ENCODE assay signal across 8 cellular contexts in the genomic region with DNA sequence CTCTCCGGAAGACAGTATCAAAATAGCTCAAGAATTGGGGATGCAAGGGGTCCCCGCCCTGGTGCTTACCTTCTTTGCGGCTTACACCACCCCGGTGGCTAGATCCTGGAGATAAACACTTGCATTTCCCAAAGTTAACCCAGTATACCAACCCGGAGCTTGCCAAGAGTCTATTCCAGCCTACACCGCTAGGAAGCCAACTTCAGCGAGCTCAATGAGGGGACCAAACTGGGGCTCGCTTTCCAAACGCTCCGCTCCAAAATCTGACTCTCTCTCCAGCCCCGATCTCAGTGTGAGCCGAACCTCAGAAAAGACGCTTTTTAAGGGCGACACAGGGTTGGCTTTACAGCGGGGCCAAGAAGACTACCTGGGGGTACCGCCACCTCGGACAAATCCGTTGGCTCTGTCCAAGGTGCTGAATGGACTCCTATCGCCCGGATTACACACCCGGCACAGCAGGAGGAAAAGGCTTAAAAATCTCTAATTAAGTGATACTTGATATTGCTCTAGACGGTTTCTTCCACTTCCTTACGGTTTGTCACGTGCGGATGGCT. TPM values are rescaled to one million over a fixed set of nuclear protein-coding genes. Genes with fewer than 3 reads are reported as not detected.
DNase-seq lines count a peak whose midpoint lies in the region; ATAC-seq and TF ChIP-seq lines count a peak whose summit lies in the region.

No MANE protein-coding gene starts in this region.

- DNase-seq in AG04450 (ENCODE audit: low read depth, low spot score) (no peak), GM23338 (ENCODE audit: low spot score) (peak; percentile 96), WTC11 (ENCODE audit: low spot score) (peak; percentile 78), NCI-H1436 treated with DMSO at 0.1 percent for 48 hours (lab: John Stamatoyannopoulos, UW) (no peak), ureter (ENCODE audit: low spot score) (no peak)

- H3K36me3 ChIP-seq in GM23338 (ENCODE audit: insufficient read depth): no peaks in the 10 kb centered on the region

- H3K27me3 ChIP-seq in AG04450 (ENCODE audit: control insufficient read depth, insufficient read depth, low read length): no peaks in the 10 kb centered on the region
- peaks cover 52% of the 10 kb centered on the region for H3K27me3 ChIP-seq in GM23338 (ENCODE audit: insufficient read depth)

- peaks cover 30% of the 10 kb centered on the region for H3K4me1 ChIP-seq in GM23338 (ENCODE audit: insufficient read depth)

- H3K9me3 Mint-ChIP-seq in GM23338: no peaks in the 10 kb centered on the region; the same call in 2 of the 3 replicates
- H3K9me3 Mint-ChIP-seq in WTC11: no peaks in the 10 kb centered on the region

- ATAC-seq in GM23338 (peak; percentile 6), WTC11 (peak; percentile 11), GM21515 (IDR thresholded peaks at IDR 0.05; ENCODE audit: unreplicated experiment) (no peak), GM19452 (IDR thresholded peaks at IDR 0.05; ENCODE audit: unreplicated experiment) (no peak)

- TF ChIP-seq CTCF in AG04450 (IDR thresholded peaks at IDR 0.05; ENCODE audit: low read depth, low read length): peak; percentile 40
- peak in 1 of 2 experiments; percentile 62; a peak in 2 of 4 replicates for TF ChIP-seq CTCF in GM23338 (conservative IDR thresholded peaks at IDR 0.05; ENCODE audit: low read depth in 2 of 2)
- peak; percentile 18; the same call in 1 of the 2 replicates for TF ChIP-seq CTCF in WTC11 (IDR thresholded peaks at IDR 0.05)

- CTCF ChIA-PET in AG04450 (lab: Charles Lee) (interaction anchor here (0.6 to 5.2 kb wide), 6 partner anchors 9 to 743 kb away, joined by 3 to 54 read pairs (median 4); a partner anchor contains a TSS), WTC11 (lab: Charles Lee) (interaction anchor here (0.6 to 9.1 kb wide), 13 partner anchors 9 to 387 kb away, joined by 3 to 184 read pairs (median 3); a partner anchor contains a TSS)

- POLR2A ChIA-PET in AG04450 (lab: Yijun Ruan, JAX) (interaction anchor here (2.7 to 3.5 kb wide), 2 partner anchors 19 to 21 kb away, joined by 13 to 26 read pairs; a partner anchor contains a TSS), WTC11 (lab: Charles Lee) (interaction anchor here (1.3 to 2.9 kb wide), 5 partner anchors 14 to 93 kb away, joined by 4 to 48 read pairs (median 7); a partner anchor contains a TSS)

- H3K4me3 Mint-ChIP-seq in GM23338 (peak overlapping the region; percentile 95), WTC11 (peak overlapping the region; percentile 94)

- peaks cover 37% of the 10 kb centered on the region for H3K4me1 Mint-ChIP-seq in GM23338
- H3K4me1 Mint-ChIP-seq in WTC11: peaks cover 43% of the 10 kb centered on the region

- H3K36me3 Mint-ChIP-seq in GM23338 (ENCODE audit: low read depth): no peaks in the 10 kb centered on the region
- no peaks in the 10 kb centered on the region for H3K36me3 Mint-ChIP-seq in WTC11

- peaks cover 17% of the 10 kb centered on the region; the same call in 1 of the 2 replicates for H3F3A ChIP-seq in GM23338 (replicated peaks; ENCODE audit: low read depth)

- no peaks in the 10 kb centered on the region for H4K20me1 ChIP-seq in GM23338 (replicated peaks; ENCODE audit: insufficient read depth)

- H3K27ac ChIP-seq in AG04450 (ENCODE audit: low read depth, low read length) (no peak overlapping the region), GM23338 (ENCODE audit: low read depth) (no peak overlapping the region)

- peak overlapping the region; percentile 84 for H3K4me3 ChIP-seq in AG04450 (ENCODE audit: low read depth, low read length)
- peak overlapping the region; percentile 82 for H3K4me3 ChIP-seq in GM23338
- peak overlapping the region; percentile 53 for H3K4me3 ChIP-seq in iPS-18c (ENCODE audit: insufficient read depth, low read depth, low read length)

- H3K27me3 Mint-ChIP-seq in GM23338 (ENCODE audit: insufficient read depth, low read depth, poor library complexity) (peaks cover 43% of the 10 kb centered on the region), WTC11 (ENCODE audit: low read depth) (peaks cover 53% of the 10 kb centered on the region)

- H3K9me2 ChIP-seq in GM23338 (ENCODE audit: insufficient read depth): no peaks in the 10 kb centered on the region

- no peak overlapping the region; the same call in 1 of the 2 replicates for H2AFZ ChIP-seq in GM23338

- peak overlapping the region; percentile 100 for H3K4me2 ChIP-seq in GM23338

- H3K27ac Mint-ChIP-seq in GM23338 (no peak overlapping the region), WTC11 (no peak overlapping the region)

- no peaks in the 10 kb centered on the region for H3K79me2 ChIP-seq in GM23338 (replicated peaks; ENCODE audit: insufficient read depth)

- no peaks in the 10 kb centered on the region for H3K9me3 ChIP-seq in AG04450 (ENCODE audit: control insufficient read depth, insufficient read depth, low read length)
- no peaks in the 10 kb centered on the region for H3K9me3 ChIP-seq in iPS-18c (ENCODE audit: control insufficient read depth, insufficient read depth, low read length)

TF ChIP-seq in GM23338, 12 proteins besides CTCF, POLR2A, EP300 and RAD21 (continues in another document):
- TF ChIP-seq, protein P1, sequence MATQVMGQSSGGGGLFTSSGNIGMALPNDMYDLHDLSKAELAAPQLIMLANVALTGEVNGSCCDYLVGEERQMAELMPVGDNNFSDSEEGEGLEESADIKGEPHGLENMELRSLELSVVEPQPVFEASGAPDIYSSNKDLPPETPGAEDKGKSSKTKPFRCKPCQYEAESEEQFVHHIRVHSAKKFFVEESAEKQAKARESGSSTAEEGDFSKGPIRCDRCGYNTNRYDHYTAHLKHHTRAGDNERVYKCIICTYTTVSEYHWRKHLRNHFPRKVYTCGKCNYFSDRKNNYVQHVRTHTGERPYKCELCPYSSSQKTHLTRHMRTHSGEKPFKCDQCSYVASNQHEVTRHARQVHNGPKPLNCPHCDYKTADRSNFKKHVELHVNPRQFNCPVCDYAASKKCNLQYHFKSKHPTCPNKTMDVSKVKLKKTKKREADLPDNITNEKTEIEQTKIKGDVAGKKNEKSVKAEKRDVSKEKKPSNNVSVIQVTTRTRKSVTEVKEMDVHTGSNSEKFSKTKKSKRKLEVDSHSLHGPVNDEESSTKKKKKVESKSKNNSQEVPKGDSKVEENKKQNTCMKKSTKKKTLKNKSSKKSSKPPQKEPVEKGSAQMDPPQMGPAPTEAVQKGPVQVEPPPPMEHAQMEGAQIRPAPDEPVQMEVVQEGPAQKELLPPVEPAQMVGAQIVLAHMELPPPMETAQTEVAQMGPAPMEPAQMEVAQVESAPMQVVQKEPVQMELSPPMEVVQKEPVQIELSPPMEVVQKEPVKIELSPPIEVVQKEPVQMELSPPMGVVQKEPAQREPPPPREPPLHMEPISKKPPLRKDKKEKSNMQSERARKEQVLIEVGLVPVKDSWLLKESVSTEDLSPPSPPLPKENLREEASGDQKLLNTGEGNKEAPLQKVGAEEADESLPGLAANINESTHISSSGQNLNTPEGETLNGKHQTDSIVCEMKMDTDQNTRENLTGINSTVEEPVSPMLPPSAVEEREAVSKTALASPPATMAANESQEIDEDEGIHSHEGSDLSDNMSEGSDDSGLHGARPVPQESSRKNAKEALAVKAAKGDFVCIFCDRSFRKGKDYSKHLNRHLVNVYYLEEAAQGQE (IDR thresholded peaks at IDR 0.05; ENCODE audit: unreplicated experiment): peak; percentile 95
- no peak for TF ChIP-seq ZNF114 (CRISPR knock-in tag; IDR thresholded peaks at IDR 0.05)
- no peak for TF ChIP-seq STAT1 (IDR thresholded peaks at IDR 0.05; ENCODE audit: unreplicated experiment)
- TF ChIP-seq CREB1 (CRISPR knock-in tag; IDR thresholded peaks at IDR 0.05; ENCODE audit: low read depth): peak; percentile 45; the same call in 1 of the 2 replicates

TF ChIP-seq in WTC11, 78 proteins besides CTCF, POLR2A, EP300 and RAD21 (continues in another document):
- TF ChIP-seq ESRRA (CRISPR knock-in tag; IDR thresholded peaks at IDR 0.05; ENCODE audit: borderline replicate concordance) (no peak; the same call in 1 of the 2 replicates), PRRX2 (CRISPR knock-in tag; IDR thresholded peaks at IDR 0.05) (no peak), NR1H2 (CRISPR knock-in tag; IDR thresholded peaks at IDR 0.05) (0 out of 2 replicates have a peak, but pooled peaks have one; percentile 57)
- TF ChIP-seq, protein P2, sequence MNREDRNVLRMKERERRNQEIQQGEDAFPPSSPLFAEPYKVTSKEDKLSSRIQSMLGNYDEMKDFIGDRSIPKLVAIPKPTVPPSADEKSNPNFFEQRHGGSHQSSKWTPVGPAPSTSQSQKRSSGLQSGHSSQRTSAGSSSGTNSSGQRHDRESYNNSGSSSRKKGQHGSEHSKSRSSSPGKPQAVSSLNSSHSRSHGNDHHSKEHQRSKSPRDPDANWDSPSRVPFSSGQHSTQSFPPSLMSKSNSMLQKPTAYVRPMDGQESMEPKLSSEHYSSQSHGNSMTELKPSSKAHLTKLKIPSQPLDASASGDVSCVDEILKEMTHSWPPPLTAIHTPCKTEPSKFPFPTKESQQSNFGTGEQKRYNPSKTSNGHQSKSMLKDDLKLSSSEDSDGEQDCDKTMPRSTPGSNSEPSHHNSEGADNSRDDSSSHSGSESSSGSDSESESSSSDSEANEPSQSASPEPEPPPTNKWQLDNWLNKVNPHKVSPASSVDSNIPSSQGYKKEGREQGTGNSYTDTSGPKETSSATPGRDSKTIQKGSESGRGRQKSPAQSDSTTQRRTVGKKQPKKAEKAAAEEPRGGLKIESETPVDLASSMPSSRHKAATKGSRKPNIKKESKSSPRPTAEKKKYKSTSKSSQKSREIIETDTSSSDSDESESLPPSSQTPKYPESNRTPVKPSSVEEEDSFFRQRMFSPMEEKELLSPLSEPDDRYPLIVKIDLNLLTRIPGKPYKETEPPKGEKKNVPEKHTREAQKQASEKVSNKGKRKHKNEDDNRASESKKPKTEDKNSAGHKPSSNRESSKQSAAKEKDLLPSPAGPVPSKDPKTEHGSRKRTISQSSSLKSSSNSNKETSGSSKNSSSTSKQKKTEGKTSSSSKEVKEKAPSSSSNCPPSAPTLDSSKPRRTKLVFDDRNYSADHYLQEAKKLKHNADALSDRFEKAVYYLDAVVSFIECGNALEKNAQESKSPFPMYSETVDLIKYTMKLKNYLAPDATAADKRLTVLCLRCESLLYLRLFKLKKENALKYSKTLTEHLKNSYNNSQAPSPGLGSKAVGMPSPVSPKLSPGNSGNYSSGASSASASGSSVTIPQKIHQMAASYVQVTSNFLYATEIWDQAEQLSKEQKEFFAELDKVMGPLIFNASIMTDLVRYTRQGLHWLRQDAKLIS (CRISPR knock-in tag; IDR thresholded peaks at IDR 0.05; ENCODE audit: borderline replicate concordance): no peak

RNA-seq across cellular contexts. Expression of a gene that starts 20.1 kb away (rescaled TPM):
- polyA plus RNA-seq in AG04450 (2011; rRNA removed) (72.0 and 85.6 TPM in 2 replicates), GM23338 (2016; fragmentation: Nextera tagmentation; extraction: Ambion mirVana) (4.2 and 5.2 TPM in 2 replicates)
- polyA minus RNA-seq in AG04450 (2011; rRNA and poly(A)+ RNA removed): 90.8 and 105 TPM in 2 replicates
- 5.1 and 6.8 TPM in 2 replicates for total RNA-seq in GM23338 (2014; rRNA removed; shearing (Covaris generic))
- total RNA-seq in WTC11 (2021) (4.6 to 5.0 TPM (median 4.8 TPM) in 3 replicates), ureter (6.0 TPM)

Comparison
In these comparisons a context has a peak if more than half of its experiments do, and no peak if none do; other contexts are left out.
1. DNase-seq: peak in GM23338 (single experiment) and WTC11 (single experiment); none in AG04450 (single experiment), NCI-H1436 treated with DMSO at 0.1 percent for 48 hours (single experiment) and ureter (single experiment).
2. ATAC-seq: peak in GM23338 (single experiment) and WTC11 (single experiment); none in GM21515 (single experiment) and GM19452 (single experiment).
3. Peak in every context shown above with its lines, with median percentiles within 50 percentile points of each other: H3K4me3 ChIP-seq.